In genomic region chr13:47159853-47160550, GRCh38 we compare ENCODE assay signal across 23 cellular contexts.
DNase-seq lines count a peak whose midpoint lies in the region; ATAC-seq, FAIRE-seq and TF ChIP-seq lines count a peak whose summit lies in the region.
"Had no signal": no experiment of that assay in that cellular context is flagged by ENCODE, and none has a peak within 500 bp of the region (broad histone marks: within the 10 kb centered on the region; RNA-seq: fewer than 3 reads in every experiment).

No MANE protein-coding gene starts in this region.

- H2BK120ac ChIP-seq in IMR-90 (ENCODE audit: low read depth, low read length) = no peak overlapping the region

- H3K18ac ChIP-seq in IMR-90 (ENCODE audit: low read depth, low read length) = no peak overlapping the region

- dilution Hi-C loops in IMR-90 (cut with HindIII; ENCODE audit: low sequenced_read_pairs, unreplicated experiment) = no loop called here

- intact Hi-C loops in IMR-90 (cut with micrococcal nuclease) = no loop called here
- intact Hi-C loops in kidney (cut with DNase I) = no loop called here
- intact Hi-C loops in lower lobe of right lung (cut with DNase I) = no loop called here

- no peak for ATAC-seq in IMR-90 (ENCODE audit: low read depth)
- ATAC-seq in lower lobe of right lung = peak in 1 of 2 donors; percentile 13
- ATAC-seq in activated CD8-positive, alpha-beta T cell treated with anti-CD3 and anti-CD28 coated beads, Interleukin-2, amount 10 ng/mL, durations not matched to agents 7 days and 5 days = no peak
- no peak for ATAC-seq in GM18907 (IDR thresholded peaks at IDR 0.05; ENCODE audit: unreplicated experiment)
- ATAC-seq: CD8-positive, alpha-beta T cell; GM12878; GM23338; HCT116 had no signal

- no peak overlapping the region for H4K5ac ChIP-seq in IMR-90 (ENCODE audit: low read depth, low read length)

- no peak for TF ChIP-seq RAD21 in IMR-90 (IDR thresholded peaks at IDR 0.05; ENCODE audit: low read length)

- no peak overlapping the region for H3K23ac ChIP-seq in IMR-90 (ENCODE audit: low read depth, low read length)

- no TSS peak for BruUV-seq in IMR-90 (replicated peaks; lab: Mats Ljungman, UMichigan)

- CTCF ChIA-PET in IMR-90 (lab: Yijun Ruan, JAX) = interaction anchor here (0.5 kb wide), 1 partner anchor 16 kb away, joined by 4 read pairs; no protein-coding TSS in a partner anchor
- CTCF ChIA-PET in activated CD8-positive, alpha-beta T cell treated with anti-CD3 and anti-CD28 coated beads, Interleukin-2, amount 10 ng/mL, durations not matched to agents 7 days and 5 days (lab: Charles Lee) = interaction anchor here (0.9 kb wide), 1 partner anchor 27 kb away, joined by 3 read pairs; no protein-coding TSS in a partner anchor

- in situ Hi-C loops in IMR-90 (cut with MboI; ENCODE audit: low sequenced_read_pairs) = no loop called here

- no peak overlapping the region for H3K56ac ChIP-seq in IMR-90 (ENCODE audit: extremely low read depth, insufficient read depth, low read length)

- H3K4me3 ChIP-seq in IMR-90 (ENCODE audit: insufficient read depth, low read depth, low read length) (no peak overlapping the region), kidney (ENCODE audit: low read length in 2 of 2) (no peak overlapping the region), lower lobe of right lung (no peak overlapping the region), osteoblast (ENCODE audit: insufficient read depth, low read length) (no peak overlapping the region)
- H3K4me3 ChIP-seq: BLaER1, GM12878, GM23338 had no signal

- H3K9ac ChIP-seq in IMR-90 (ENCODE audit: low read depth, low read length) (no peak overlapping the region), kidney (ENCODE audit: low read length in 2 of 2) (no peak overlapping the region)
- H3K9ac ChIP-seq: BLaER1 had no signal

- H3K79me2 ChIP-seq in osteoblast (ENCODE audit: insufficient read depth, low read length) = no peaks in the 10 kb centered on the region

- no peak overlapping the region for H4K91ac ChIP-seq in IMR-90 (ENCODE audit: insufficient read depth, low read depth, low read length)

- H2AFZ ChIP-seq in IMR-90 (replicated peaks; ENCODE audit: low read length, poor library complexity) (peak overlapping the region; percentile 11), osteoblast (ENCODE audit: low read length) (no peak overlapping the region)
- H2AFZ ChIP-seq: GM23338 had no signal

- no peaks in the 10 kb centered on the region for H4K20me1 ChIP-seq in IMR-90 (ENCODE audit: insufficient read depth, low read length)
- H4K20me1 ChIP-seq in osteoblast (ENCODE audit: insufficient read depth, low read length) = no peaks in the 10 kb centered on the region
- H4K20me1 ChIP-seq: BLaER1 had no signal

- no peaks in the 10 kb centered on the region for H3K36me3 Mint-ChIP-seq in activated CD8-positive, alpha-beta T cell treated with anti-CD3 and anti-CD28 coated beads, Interleukin-2, amount 10 ng/mL, durations not matched to agents 7 days and 5 days (ENCODE audit: low read depth)
- no peaks in the 10 kb centered on the region for H3K36me3 Mint-ChIP-seq in chondrocyte (ENCODE audit: low read depth)
- H3K36me3 Mint-ChIP-seq: CD4-positive, CD25-positive, alpha-beta regulatory T cell; CD8-positive, alpha-beta T cell had no signal

- H3K4me1 Mint-ChIP-seq in activated CD8-positive, alpha-beta T cell treated with anti-CD3 and anti-CD28 coated beads, Interleukin-2, amount 10 ng/mL, durations not matched to agents 7 days and 5 days (ENCODE audit: low read depth) = no peaks in the 10 kb centered on the region
- H3K4me1 Mint-ChIP-seq in chondrocyte (ENCODE audit: low read depth) = no peaks in the 10 kb centered on the region
- H3K4me1 Mint-ChIP-seq: B cell; CD4-positive, CD25-positive, alpha-beta regulatory T cell had no signal

- H3K4me2 ChIP-seq in IMR-90 (ENCODE audit: low read depth, low read length) (no peak overlapping the region), osteoblast (ENCODE audit: insufficient read depth, low read length) (no peak overlapping the region)
- H3K4me2 ChIP-seq: BLaER1, GM23338 had no signal

- H3K9me3 ChIP-seq in IMR-90 (ENCODE audit: control insufficient read depth, insufficient read depth, low read length) (no peaks in the 10 kb centered on the region), kidney (ENCODE audit: control insufficient read depth in 1 of 2, low read length in 2 of 2) (no peaks in the 10 kb centered on the region), lower lobe of right lung (no peaks in the 10 kb centered on the region), osteoblast (ENCODE audit: low read depth, low read length) (no peaks in the 10 kb centered on the region)
- H3K9me3 ChIP-seq: Caco-2 had no signal

- H3K9me1 ChIP-seq in IMR-90 (ENCODE audit: insufficient read depth, low read length) = no peaks in the 10 kb centered on the region

- TF ChIP-seq POLR2A in IMR-90 (IDR thresholded peaks at IDR 0.05; ENCODE audit: low read depth, low read length) = no peak

- no peak overlapping the region for H3K4me3 Mint-ChIP-seq in activated CD8-positive, alpha-beta T cell treated with anti-CD3 and anti-CD28 coated beads, Interleukin-2, amount 10 ng/mL, durations not matched to agents 7 days and 5 days
- no peak overlapping the region for H3K4me3 Mint-ChIP-seq in chondrocyte (ENCODE audit: unreplicated experiment)
- H3K4me3 Mint-ChIP-seq: CD4-positive, CD25-positive, alpha-beta regulatory T cell; CD8-positive, alpha-beta T cell; GM23338; H9 had no signal

- H3K27ac ChIP-seq in IMR-90 (ENCODE audit: insufficient read depth, low read length) = no peak overlapping the region
- H3K27ac ChIP-seq in kidney (ENCODE audit: low read depth in 2 of 2, low read length in 2 of 2) = no peak overlapping the region
- H3K27ac ChIP-seq in lower lobe of right lung = no peak overlapping the region
- no peak overlapping the region for H3K27ac ChIP-seq in osteoblast (ENCODE audit: low read depth, low read length)
- H3K27ac ChIP-seq: 22Rv1, BLaER1, C4-2B had no signal

- H3K27ac Mint-ChIP-seq in activated CD8-positive, alpha-beta T cell treated with anti-CD3 and anti-CD28 coated beads, Interleukin-2, amount 10 ng/mL, durations not matched to agents 7 days and 5 days = no peak overlapping the region
- no peak overlapping the region for H3K27ac Mint-ChIP-seq in chondrocyte (ENCODE audit: unreplicated experiment)
- H3K27ac Mint-ChIP-seq: B cell; CD4-positive, CD25-positive, alpha-beta regulatory T cell; CD8-positive, alpha-beta T cell; GM23338; H9 had no signal

- no peaks in the 10 kb centered on the region for H3K79me1 ChIP-seq in IMR-90 (ENCODE audit: low read depth in 1 of 2, low read length in 2 of 2)

- no peak overlapping the region for H4K8ac ChIP-seq in IMR-90 (ENCODE audit: low read depth in 2 of 2, low read length in 2 of 2)

- H3K14ac ChIP-seq in IMR-90 (replicated peaks; ENCODE audit: low read depth, low read length) = no peak overlapping the region

- H3K9me3 Mint-ChIP-seq in activated CD8-positive, alpha-beta T cell treated with anti-CD3 and anti-CD28 coated beads, Interleukin-2, amount 10 ng/mL, durations not matched to agents 7 days and 5 days (ENCODE audit: insufficient read depth) = no peaks in the 10 kb centered on the region
- H3K9me3 Mint-ChIP-seq in chondrocyte (ENCODE audit: low read depth) = peaks cover 4% of the 10 kb centered on the region
- H3K9me3 Mint-ChIP-seq: CD8-positive, alpha-beta T cell had no signal

- 75% methylated on average over 3 of the region's 11 CpGs; no CpG with 5 or more reads in 1 of the 2 experiments for WGBS in IMR-90 (ENCODE audit: extremely low coverage in 2 of 2, insufficient read length in 1 of 2), 2 experiments

- no peak overlapping the region for H2BK20ac ChIP-seq in IMR-90 (ENCODE audit: low read depth, low read length)

- H2BK5ac ChIP-seq in IMR-90 (ENCODE audit: low read depth, low read length, poor library complexity, severe bottlenecking) = no peak overlapping the region

- H3K4ac ChIP-seq in IMR-90 (ENCODE audit: low read depth, low read length) = no peak overlapping the region

- no peak for FAIRE-seq in kidney (lab: Jason Lieb, UNC)
- FAIRE-seq: A204.1, GM12878 had no signal

- H3K4me1 ChIP-seq in IMR-90 (ENCODE audit: control insufficient read depth, insufficient read depth, low read length) (no peaks in the 10 kb centered on the region), kidney (ENCODE audit: control insufficient read depth in 1 of 2, insufficient read depth in 1 of 2, low read depth in 1 of 2, low read length in 2 of 2) (no peaks in the 10 kb centered on the region), lower lobe of right lung (no peaks in the 10 kb centered on the region), osteoblast (ENCODE audit: insufficient read depth, low read length) (no peaks in the 10 kb centered on the region)
- H3K4me1 ChIP-seq: BLaER1, Caco-2 had no signal

- DNase-seq in IMR-90 (no peak), kidney (peak; percentile 55), lower lobe of right lung (peak; percentile 40), osteoblast (ENCODE audit: insufficient read length, low spot score, missing footprints) (peak; percentile 9), chondrocyte (ENCODE audit: low spot score) (no peak)
- no peak for DNase-seq in activated CD8-positive, alpha-beta T cell treated with anti-CD3 and anti-CD28 coated beads, Interleukin-2, amount 10 ng/mL, durations not matched to agents 7 days and 5 days
- DNase-seq: Caco-2; CD4-positive, CD25-positive, alpha-beta regulatory T cell; CD8-positive, alpha-beta T cell; DMS 273 treated with DMSO at 0.1 percent for 48 hours; DMS79; EL; GDM1; H9 had no signal

- H3K36me3 ChIP-seq in IMR-90 (ENCODE audit: control insufficient read depth, insufficient read depth, low read length) = no peaks in the 10 kb centered on the region
- no peaks in the 10 kb centered on the region for H3K36me3 ChIP-seq in kidney (ENCODE audit: control insufficient read depth in 1 of 2, insufficient read depth in 2 of 2, low read length in 2 of 2)
- H3K36me3 ChIP-seq in lower lobe of right lung = no peaks in the 10 kb centered on the region
- no peaks in the 10 kb centered on the region for H3K36me3 ChIP-seq in osteoblast (ENCODE audit: insufficient read depth, low read length)
- H3K36me3 ChIP-seq: BLaER1 had no signal

- H3K27me3 Mint-ChIP-seq in activated CD8-positive, alpha-beta T cell treated with anti-CD3 and anti-CD28 coated beads, Interleukin-2, amount 10 ng/mL, durations not matched to agents 7 days and 5 days (ENCODE audit: low read depth) = no peaks in the 10 kb centered on the region
- peaks cover 3% of the 10 kb centered on the region for H3K27me3 Mint-ChIP-seq in chondrocyte (ENCODE audit: low read depth)
- H3K27me3 Mint-ChIP-seq: CD4-positive, CD25-positive, alpha-beta regulatory T cell had no signal

- TF ChIP-seq CTCF in IMR-90 (conservative IDR thresholded peaks at IDR 0.05; ENCODE audit: low read depth, low read length) (no peak), kidney (IDR thresholded peaks at IDR 0.05; ENCODE audit: borderline replicate concordance, extremely low read depth, insufficient read depth) (no peak), lower lobe of right lung (IDR thresholded peaks at IDR 0.05) (no peak), osteoblast (IDR thresholded peaks at IDR 0.05; ENCODE audit: extremely low read depth, low read depth, low read length) (no peak), chondrocyte (IDR thresholded peaks at IDR 0.05) (no peak)

- no peak overlapping the region for H2BK15ac ChIP-seq in IMR-90 (ENCODE audit: low read depth, low read length)

- POLR2A ChIA-PET in IMR-90 (lab: Charles Lee; ENCODE audit: unreplicated experiment) = no interaction called here
- POLR2A ChIA-PET in activated CD8-positive, alpha-beta T cell treated with anti-CD3 and anti-CD28 coated beads, Interleukin-2, amount 10 ng/mL, durations not matched to agents 7 days and 5 days (lab: Charles Lee) = no interaction called here

- no peaks in the 10 kb centered on the region for H3K27me3 ChIP-seq in IMR-90 (ENCODE audit: control insufficient read depth, insufficient read depth, low read length)
- no peaks in the 10 kb centered on the region for H3K27me3 ChIP-seq in lower lobe of right lung (ENCODE audit: low read depth)
- no peaks in the 10 kb centered on the region for H3K27me3 ChIP-seq in osteoblast (ENCODE audit: insufficient read depth, low read length)
- H3K27me3 ChIP-seq: BLaER1 had no signal

- H2AK9ac ChIP-seq in IMR-90 (replicated peaks; ENCODE audit: low read depth, low read length, poor library complexity) = peak overlapping the region; percentile 28

- H2AK5ac ChIP-seq in IMR-90 (ENCODE audit: low read depth, low read length) = no peak overlapping the region

Comparison
In these comparisons a context has a peak if more than half of its experiments do, and no peak if none do; other contexts are left out.
1. DNase-seq: peak in kidney (single experiment), lower lobe of right lung (single experiment) and osteoblast (single experiment); none in IMR-90 (single experiment), activated CD8-positive, alpha-beta T cell treated with anti-CD3 and anti-CD28 coated beads, Interleukin-2, amount 10 ng/mL, durations not matched to agents 7 days and 5 days (single experiment) and chondrocyte (single experiment).